Comparison of ENCODE assay signal across 14 cellular contexts in genomic region chr12:1980282-1980681, GRCh38. TPM values are rescaled to one million over a fixed set of nuclear protein-coding genes. Genes with fewer than 3 reads are reported as not detected.
DNase-seq lines count a peak whose midpoint lies in the region; FAIRE-seq and TF ChIP-seq lines count a peak whose summit lies in the region.
"Had no signal": no experiment of that assay in that cellular context is flagged by ENCODE, and none has a peak within 500 bp of the region (broad histone marks: within the 10 kb centered on the region; RNA-seq: fewer than 3 reads in every experiment).

No MANE protein-coding gene starts in this region.

- no peaks in the 10 kb centered on the region for H3K79me2 ChIP-seq in H1 (ENCODE audit: control insufficient read depth in 1 of 2, insufficient read depth in 2 of 2, low read length in 2 of 2)

- no peak overlapping the region for H3K4ac ChIP-seq in H1 (replicated peaks; ENCODE audit: insufficient read length, low read depth, low read length)

- TF ChIP-seq RAD21 in H1 (IDR thresholded peaks at IDR 0.05 in 1 of 2, conservative IDR thresholded peaks at IDR 0.05 in 1 of 2; ENCODE audit: low read depth in 2 of 2, low read length in 2 of 2), result no peak

- 0 out of 4 replicates have a peak, but pooled peaks cover 0 to 3% of the 10 kb centered on the region in 2 experiments for H3K9me3 ChIP-seq in H1 (ENCODE audit: insufficient read depth in 2 of 2, low read depth in 1 of 2, low read length in 1 of 2)
- H3K9me3 ChIP-seq in muscle layer of colon (ENCODE audit: low read length), result no peaks in the 10 kb centered on the region
- peaks cover 0 to 4% of the 10 kb centered on the region in 2 donors for H3K9me3 ChIP-seq in stomach smooth muscle (ENCODE audit: control insufficient read depth in 2 of 2, low read length in 2 of 2)
- H3K9me3 ChIP-seq in tibial artery, result peaks cover 0 to 7% (median 0%) of the 10 kb centered on the region in 3 donors

- H3K9ac ChIP-seq in H1 (replicated peaks in 1 of 4; ENCODE audit: extremely low read depth in 1 of 4, low read depth in 3 of 4, low read length in 3 of 4) (no peak overlapping the region), muscle layer of colon (ENCODE audit: low read length) (no peak overlapping the region), stomach smooth muscle (ENCODE audit: low read length in 2 of 2) (no peak overlapping the region)
- H3K9ac ChIP-seq: BLaER1 had no signal

- H3K56ac ChIP-seq in H1 (replicated peaks; ENCODE audit: insufficient read length, low read depth, low read length), result no peak overlapping the region

- peaks cover 5% of the 10 kb centered on the region for H3K4me1 Mint-ChIP-seq in endothelial cell (ENCODE audit: unreplicated experiment)

- H4K8ac ChIP-seq in H1 (ENCODE audit: extremely low read depth, insufficient read depth, low read length), result no peak overlapping the region

- H2AK5ac ChIP-seq in H1 (ENCODE audit: low read depth, low read length), result no peak overlapping the region

- no peaks in the 10 kb centered on the region for H3K9me3 Mint-ChIP-seq in endothelial cell (ENCODE audit: unreplicated experiment)

- H3K23ac ChIP-seq in H1 (ENCODE audit: insufficient read length), result no peak overlapping the region

- H2BK15ac ChIP-seq in H1 (ENCODE audit: low read length), result no peak overlapping the region

- no peak overlapping the region for H3K4me3 Mint-ChIP-seq in endothelial cell (ENCODE audit: unreplicated experiment)
- H3K4me3 Mint-ChIP-seq: CD8-positive, alpha-beta memory T cell had no signal

- no peak overlapping the region for H3K14ac ChIP-seq in H1 (ENCODE audit: insufficient read length)

- no peak overlapping the region for H3K27ac Mint-ChIP-seq in endothelial cell (ENCODE audit: unreplicated experiment)

- no peak overlapping the region for H3K18ac ChIP-seq in H1 (ENCODE audit: extremely low read depth, low read length)

- TF ChIP-seq CTCF in H1 (IDR thresholded peaks at IDR 0.05; ENCODE audit: control extremely low read depth in 1 of 3, insufficient read depth in 1 of 3, low read depth in 1 of 3, low read length in 3 of 3) (no peak), tibial artery (IDR thresholded peaks at IDR 0.05) (no peak), endothelial cell (IDR thresholded peaks at IDR 0.05; ENCODE audit: unreplicated experiment) (no peak)

- intact Hi-C loops in tibial artery (cut with DNase I; ENCODE audit: low total_unique reads), result no loop called here

- H3K79me1 ChIP-seq in H1 (ENCODE audit: low read depth, low read length), result no peaks in the 10 kb centered on the region

- TF ChIP-seq POLR2A in H1 (IDR thresholded peaks at IDR 0.05; ENCODE audit: control extremely low read depth in 1 of 2, low read depth in 2 of 2, low read length in 2 of 2), result no peak

- POLR2A ChIA-PET in H1 (lab: Charles Lee; ENCODE audit: partially characterized antibody), result interaction anchor here (0.8 to 1.1 kb wide), 2 partner anchors 14 to 289 kb away, joined by 3 read pairs; partner anchors contain the start of gene ADIPOR2

- no peak overlapping the region for H2BK120ac ChIP-seq in H1 (replicated peaks; ENCODE audit: low read depth, low read length)

- H3K27me3 ChIP-seq in H1 (replicated peaks in 1 of 4; ENCODE audit: control insufficient read depth in 3 of 4, extremely low read depth in 1 of 4, insufficient read depth in 3 of 4, low read length in 3 of 4) (no peaks in the 10 kb centered on the region), muscle layer of colon (ENCODE audit: control insufficient read depth in 1 of 2, insufficient read depth in 2 of 2, low read length in 2 of 2) (no peaks in the 10 kb centered on the region), stomach smooth muscle (ENCODE audit: control insufficient read depth in 1 of 2, insufficient read depth in 2 of 2, low read length in 2 of 2) (no peaks in the 10 kb centered on the region), tibial artery (no peaks in the 10 kb centered on the region)
- H3K27me3 ChIP-seq: BLaER1 had no signal

- CTCF ChIA-PET in H1 (lab: Charles Lee; ENCODE audit: partially characterized antibody), result interaction anchor here (1.8 kb wide), 1 partner anchor 189 kb away, joined by 5 read pairs; no protein-coding TSS in a partner anchor

- H4K20me1 ChIP-seq in H1 (replicated peaks in 1 of 2; ENCODE audit: control insufficient read depth in 1 of 2, insufficient read depth in 2 of 2, low read length in 2 of 2), result no peaks in the 10 kb centered on the region

- no peak for DNase-seq in H1 (ENCODE audit: low read depth in 1 of 2, low spot score in 2 of 2)
- DNase-seq in tibial artery, result no peak
- no peak for DNase-seq in endothelial cell (ENCODE audit: low spot score)
- DNase-seq in cerebellar cortex (ENCODE audit: low spot score), result no peak
- DNase-seq: AML-193; Caco-2; CD8-positive, alpha-beta memory T cell; DND-41; GF-D8; H7 had no signal

- no peak overlapping the region for H3K4me3 ChIP-seq in H1 (ENCODE audit: extremely low read depth in 1 of 4, insufficient read depth in 2 of 4, low read depth in 3 of 4, low read length in 4 of 4)
- H3K4me3 ChIP-seq in muscle layer of colon (ENCODE audit: low read depth in 1 of 2, low read length in 2 of 2), result no peak overlapping the region
- no peak overlapping the region for H3K4me3 ChIP-seq in stomach smooth muscle (ENCODE audit: low read length in 2 of 2)
- H3K4me3 ChIP-seq in tibial artery, result no peak overlapping the region
- H3K4me3 ChIP-seq: BLaER1 had no signal

- no peak overlapping the region for H3K27ac ChIP-seq in H1 (ENCODE audit: low read depth, low read length)
- H3K27ac ChIP-seq in muscle layer of colon (ENCODE audit: low read depth, low read length), result peak overlapping the region; percentile 88
- peak overlapping the region; percentile 0 for H3K27ac ChIP-seq in stomach smooth muscle (ENCODE audit: low read length)
- no peak overlapping the region for H3K27ac ChIP-seq in tibial artery
- H3K27ac ChIP-seq: BLaER1 had no signal

- no peak overlapping the region for H2AFZ ChIP-seq in H1 (ENCODE audit: low read length)

- no peaks in the 10 kb centered on the region for H3K27me3 Mint-ChIP-seq in endothelial cell (ENCODE audit: unreplicated experiment)
- H3K27me3 Mint-ChIP-seq: CD8-positive, alpha-beta memory T cell had no signal

- H4K91ac ChIP-seq in H1 (replicated peaks; ENCODE audit: insufficient read length, low read length), result no peak overlapping the region

- H3K36me3 Mint-ChIP-seq in endothelial cell (ENCODE audit: low read depth, unreplicated experiment), result peaks cover 6% of the 10 kb centered on the region

- FAIRE-seq in G401.6 (lab: Jason Lieb, UNC) (peak; percentile 86), H1 (lab: Jason Lieb, UNC) (no peak)

- no peak for TF ChIP-seq EP300 in H1 (IDR thresholded peaks at IDR 0.05; ENCODE audit: borderline replicate concordance in 1 of 2, low read depth in 2 of 2, low read length in 2 of 2)

- H3K36me3 ChIP-seq in H1 (ENCODE audit: control insufficient read depth in 2 of 4, insufficient read depth in 4 of 4, low read length in 3 of 4) (no peaks in the 10 kb centered on the region; a peak in 1 of 8 replicates), muscle layer of colon (ENCODE audit: insufficient read depth, low read length) (peaks cover under 1% of the 10 kb centered on the region), stomach smooth muscle (ENCODE audit: control insufficient read depth in 2 of 2, insufficient read depth in 2 of 2, low read length in 2 of 2) (no peaks in the 10 kb centered on the region), tibial artery (peaks cover 9 to 19% (median 15%) of the 10 kb centered on the region in 3 donors)

- no peak overlapping the region for H4K5ac ChIP-seq in H1 (ENCODE audit: insufficient read length, low read depth, low read length)

- no peak overlapping the region for H3K4me2 ChIP-seq in H1 (ENCODE audit: insufficient read depth in 1 of 2, low read depth in 2 of 2, low read length in 2 of 2)
- H3K4me2 ChIP-seq: BLaER1 had no signal

- H3K4me1 ChIP-seq in H1 (replicated peaks in 1 of 4; ENCODE audit: control insufficient read depth in 3 of 4, insufficient read depth in 4 of 4, low read length in 3 of 4) (peaks cover 0 to 5% (median 0%) of the 10 kb centered on the region in 4 experiments; a peak in 1 of 7 replicates), muscle layer of colon (ENCODE audit: insufficient read depth, low read length) (peaks cover 37% of the 10 kb centered on the region), stomach smooth muscle (ENCODE audit: control insufficient read depth, insufficient read depth, low read length) (peaks cover 9% of the 10 kb centered on the region), tibial artery (peaks cover 0 to 41% (median 11%) of the 10 kb centered on the region in 4 donors)
- H3K4me1 ChIP-seq: BLaER1 had no signal

- H2BK20ac ChIP-seq in H1 (ENCODE audit: low read length), result no peak overlapping the region

- no peak overlapping the region for H2BK12ac ChIP-seq in H1 (ENCODE audit: low read depth, low read length)

- H2BK5ac ChIP-seq in H1 (ENCODE audit: low read depth, low read length), result no peak overlapping the region

- WGBS in H1 (ENCODE audit: extremely low coverage in 1 of 2, insufficient coverage in 1 of 2, insufficient read length in 1 of 2, insufficient replicate concordance in 2 of 2, low coverage in 1 of 2, low lambda C conversion rate in 2 of 2, missing lambda C conversion rate in 1 of 2), 2 experiments, result 80% methylated on average over 2 of the region's 2 CpGs; no CpG with 5 or more reads in 1 of the 2 experiments

- no peaks in the 10 kb centered on the region; the same call in 1 of the 2 replicates for H3K23me2 ChIP-seq in H1 (ENCODE audit: low read depth, low read length)

TF ChIP-seq in H1, 55 proteins besides CTCF, POLR2A, EP300 and RAD21:
- TF ChIP-seq POLR2AphosphoS5 (IDR thresholded peaks at IDR 0.05; ENCODE audit: low read depth, low read length) (no peak), MAFK (IDR thresholded peaks at IDR 0.05; ENCODE audit: low read depth, low read length) (peak; percentile 58; the same call in 1 of the 2 replicates)

RNA-seq across cellular contexts. Expression of gene DCP1B, which starts 24.0 kb away (rescaled TPM):
- 14.8 and 16.3 TPM in 2 replicates for total RNA-seq in H1 (2021; fragmentation: NEBNext Ultra II Directional; extraction: Animal tissue kit (Norgen Biotek cat#: 25700))
- polyA plus RNA-seq in H1 (2011; rRNA removed), result 29.0 and 29.7 TPM in 2 replicates
- 33.5 TPM for polyA plus RNA-seq in H1 (2011; cell fraction: cytosol; rRNA removed)
- 29.8 TPM for polyA plus RNA-seq in H1 (2011; cell fraction: nucleus; rRNA removed)
- polyA plus RNA-seq in H1 (2012, experiment 1 of 2), result 14.9 to 17.6 TPM (median 15.5 TPM) in 4 replicates
- 10.2 TPM for polyA plus RNA-seq in H1 (2012, experiment 2 of 2)
- 19.3 TPM for polyA plus RNA-seq in H1 (2013, experiment 1 of 2)
- polyA plus RNA-seq in H1 (2013, experiment 2 of 2), result 19.3 TPM
- polyA minus RNA-seq in H1 (2011; rRNA and poly(A)+ RNA removed), result 26.3 and 31.5 TPM in 2 replicates
- polyA minus RNA-seq in H1 (2011; cell fraction: cytosol; rRNA and poly(A)+ RNA removed), result 10.4 TPM
- polyA minus RNA-seq in H1 (2011; cell fraction: nucleus; rRNA and poly(A)+ RNA removed), result 28.8 TPM
- total RNA-seq in endothelial cell (ENCODE audit: unreplicated experiment), result 13.6 TPM

Comparison
In these comparisons a context has a peak if more than half of its experiments do, and no peak if none do; other contexts are left out.
1. H3K27ac ChIP-seq: peak in muscle layer of colon (single experiment) and stomach smooth muscle (single experiment); none in H1 (single experiment) and tibial artery (0 of 2).